Comparison of ENCODE assay signal across 8 cellular contexts in genomic region chr3:13002398-13003124, GRCh38.
DNase-seq lines count a peak whose midpoint lies in the region; ATAC-seq and TF ChIP-seq lines count a peak whose summit lies in the region.

No MANE protein-coding gene starts in this region.

- peak; percentile 59 for DNase-seq in GM10248 (ENCODE audit: extremely low spot score)
- DNase-seq in NCI-H1105 (lab: John Stamatoyannopoulos, UW) = no peak
- no peak for DNase-seq in NCI-H2107 (lab: John Stamatoyannopoulos, UW)
- no peak for DNase-seq in NCI-H2081 (lab: John Stamatoyannopoulos, UW)

- H3K9me3 Mint-ChIP-seq in activated naive CD8-positive, alpha-beta T cell (ENCODE audit: low read depth) = no peaks in the 10 kb centered on the region

- TF ChIP-seq CTCF in GM10248 (IDR thresholded peaks at IDR 0.05; ENCODE audit: control extremely low read depth, extremely low read depth, low read depth, missing control alignments) = no peak

- CTCF ChIA-PET in GM10248 (lab: Yijun Ruan, JAX) = interaction anchor here (2.3 kb wide), 1 partner anchor 13 kb away, joined by 6 read pairs; no protein-coding TSS in a partner anchor

- POLR2A ChIA-PET in GM10248 (lab: Yijun Ruan, JAX) = no interaction called here

- peak overlapping the region; percentile 78 for H3K27ac Mint-ChIP-seq in activated naive CD8-positive, alpha-beta T cell

- ATAC-seq in GM21360 (IDR thresholded peaks at IDR 0.05; ENCODE audit: unreplicated experiment) = peak; percentile 55
- peak; percentile 69 for ATAC-seq in HG03442 (IDR thresholded peaks at IDR 0.05; ENCODE audit: unreplicated experiment)
- ATAC-seq in HG03095 (IDR thresholded peaks at IDR 0.05; ENCODE audit: unreplicated experiment) = no peak

- peaks cover 70% of the 10 kb centered on the region for H3K4me1 Mint-ChIP-seq in activated naive CD8-positive, alpha-beta T cell (ENCODE audit: low read depth)

- no peaks in the 10 kb centered on the region for H3K27me3 Mint-ChIP-seq in activated naive CD8-positive, alpha-beta T cell

- peaks cover 7% of the 10 kb centered on the region for H3K36me3 Mint-ChIP-seq in activated naive CD8-positive, alpha-beta T cell

- H3K4me3 Mint-ChIP-seq in activated naive CD8-positive, alpha-beta T cell = peak overlapping the region; percentile 46
